In the genomic region with DNA sequence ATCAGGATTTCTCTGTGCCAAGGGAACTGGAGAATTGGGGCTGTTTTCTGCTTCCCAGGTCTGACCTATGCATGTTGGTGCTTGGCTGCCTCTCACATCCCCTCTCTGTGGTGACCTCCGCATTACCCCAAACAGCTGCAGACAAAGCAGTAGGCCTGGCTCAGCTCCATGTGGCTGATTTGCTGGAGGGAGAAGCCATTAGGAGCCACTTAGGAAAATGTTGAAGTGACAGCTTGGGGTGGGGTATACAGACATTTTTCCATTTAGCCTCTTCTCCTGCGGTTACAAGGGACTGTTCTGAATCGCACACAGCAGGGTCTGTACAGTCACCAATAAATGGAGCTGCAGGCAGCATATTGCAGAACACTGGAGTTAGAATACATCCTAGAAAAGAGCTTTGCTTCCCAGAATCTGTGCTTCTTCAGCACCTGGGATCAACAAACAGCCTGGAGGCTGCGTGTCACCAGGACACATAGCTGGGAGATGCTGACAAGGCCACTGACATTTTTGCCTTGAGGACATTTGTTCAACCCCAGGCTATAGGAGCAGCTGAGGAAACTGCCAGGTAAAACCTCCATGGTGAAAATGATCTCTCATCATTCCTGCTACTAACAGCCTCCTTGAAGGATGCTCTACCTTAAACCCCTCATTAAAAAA, we compare ENCODE assay signal across 17 cellular contexts.
DNase-seq lines count a peak whose midpoint lies in the region; FAIRE-seq and TF ChIP-seq lines count a peak whose summit lies in the region.
"Had no signal": no experiment of that assay in that cellular context is flagged by ENCODE, and none has a peak within 500 bp of the region (broad histone marks: within the 10 kb centered on the region; RNA-seq: fewer than 3 reads in every experiment).

No MANE protein-coding gene starts in this region.

- H3K36me3 ChIP-seq in astrocyte (ENCODE audit: insufficient read depth, low read length) (no peaks in the 10 kb centered on the region), trophoblast cell (ENCODE audit: control insufficient read depth in 1 of 2, insufficient read depth in 2 of 2, low read length in 2 of 2) (no peaks in the 10 kb centered on the region)
- H3K36me3 ChIP-seq: pancreas had no signal

- peaks cover 1% of the 10 kb centered on the region for H3K4me1 Mint-ChIP-seq in astrocyte (ENCODE audit: low read depth, unreplicated experiment)
- H3K4me1 Mint-ChIP-seq: H9 had no signal

- POLR2A ChIA-PET in GM10248 (lab: Yijun Ruan, JAX), result no interaction called here

- H4K12ac ChIP-seq in trophoblast cell (ENCODE audit: low read depth, low read length), result no peak overlapping the region

- H3K4me2 ChIP-seq in astrocyte (ENCODE audit: low read length), result no peak overlapping the region
- H3K4me2 ChIP-seq in trophoblast cell (ENCODE audit: low read length), result no peak overlapping the region

- no peak overlapping the region for H3K4ac ChIP-seq in trophoblast cell (ENCODE audit: low read depth, low read length)

- H3K27ac Mint-ChIP-seq in astrocyte (ENCODE audit: unreplicated experiment), result no peak overlapping the region
- H3K27ac Mint-ChIP-seq: activated CD8-positive, alpha-beta T cell treated with anti-CD3 and anti-CD28 coated beads for 36 hours; dendritic cell treated with granulocyte-macrophage colony-stimulating factor and Interleukin-4, amounts not matched to agents 40 ng/mL and 50 ng/mL, for 4 days; H9; stimulated activated naive CD8-positive, alpha-beta T cell treated with anti-CD3 and anti-CD28 coated beads, Interleukin-15, Interleukin-2, amounts not matched to agents 100 ng/mL and 50 ng/mL, for 24 hours had no signal

- H3K79me2 ChIP-seq in astrocyte (ENCODE audit: insufficient read depth, low read length) (no peaks in the 10 kb centered on the region), trophoblast cell (ENCODE audit: control insufficient read depth, insufficient read depth, low read length, poor library complexity) (no peaks in the 10 kb centered on the region)

- no peak overlapping the region for H2BK12ac ChIP-seq in trophoblast cell (ENCODE audit: low read length)

- H3K4me3 ChIP-seq in astrocyte (ENCODE audit: insufficient read depth, low read depth, low read length), result no peak overlapping the region
- no peak overlapping the region for H3K4me3 ChIP-seq in trophoblast cell (ENCODE audit: low read depth, low read length)
- H3K4me3 ChIP-seq: pancreas had no signal

- H3K23ac ChIP-seq in trophoblast cell (ENCODE audit: low read length), result no peak overlapping the region

- no peak overlapping the region for H4K8ac ChIP-seq in trophoblast cell (ENCODE audit: low read depth, low read length)

- no CpG with 5 or more reads among the region's 4 CpGs for WGBS in trophoblast cell (ENCODE audit: extremely low coverage, insufficient coverage, insufficient read length)

- no peaks in the 10 kb centered on the region for H3K9me3 ChIP-seq in astrocyte (ENCODE audit: insufficient read depth, low read depth, low read length)
- peaks cover 1% of the 10 kb centered on the region for H3K9me3 ChIP-seq in trophoblast cell (ENCODE audit: insufficient read depth, low read depth, low read length)
- H3K9me3 ChIP-seq: pancreas had no signal

- no peaks in the 10 kb centered on the region for H3K79me1 ChIP-seq in trophoblast cell (ENCODE audit: low read length)

- H3K27me3 ChIP-seq in astrocyte (ENCODE audit: insufficient read depth, low read length) (no peaks in the 10 kb centered on the region), trophoblast cell (ENCODE audit: insufficient read depth, low read length) (no peaks in the 10 kb centered on the region)
- H3K27me3 ChIP-seq: pancreas had no signal

- H3K18ac ChIP-seq in trophoblast cell (ENCODE audit: low read length), result no peak overlapping the region

- no peak overlapping the region for H2AK5ac ChIP-seq in trophoblast cell (ENCODE audit: low read length)

- H3K27ac ChIP-seq in astrocyte (ENCODE audit: low read depth, low read length) (no peak overlapping the region), trophoblast cell (ENCODE audit: low read depth, low read length) (no peak overlapping the region)
- H3K27ac ChIP-seq: pancreas, VCaP had no signal

- TF ChIP-seq CTCF in astrocyte (IDR thresholded peaks at IDR 0.05; ENCODE audit: insufficient read depth, low read depth, low read length), result no peak
- TF ChIP-seq CTCF in GM10248 (IDR thresholded peaks at IDR 0.05; ENCODE audit: control extremely low read depth, extremely low read depth, low read depth, missing control alignments), result no peak

- H2BK120ac ChIP-seq in trophoblast cell (ENCODE audit: insufficient read depth, low read length, poor library complexity), result no peak overlapping the region

- no peaks in the 10 kb centered on the region for H3K36me3 Mint-ChIP-seq in astrocyte (ENCODE audit: low read depth, unreplicated experiment)

- DNase-seq in NCI-H1105 treated with DMSO at 0.1 percent for 48 hours (lab: John Stamatoyannopoulos, UW) (peak; percentile 91), NCI-H2107 (lab: John Stamatoyannopoulos, UW) (peak; percentile 76), astrocyte (ENCODE audit: low read depth) (peak; percentile 16), trophoblast cell (peak; percentile 66 to 75), activated T-cell treated with anti-CD3 and anti-CD28 coated beads for 4 hours (no peak), GM10248 (ENCODE audit: extremely low spot score) (no peak), GF-D8 (lab: John Stamatoyannopoulos, UW) (no peak)
- DNase-seq: activated CD8-positive, alpha-beta T cell treated with anti-CD3 and anti-CD28 coated beads for 36 hours; activated effector memory CD4-positive, alpha-beta T cell treated with Interleukin-2 at 50 U/mL for 16 hours; H9; head of caudate nucleus; islet precursor cell; pancreas; PC-3 had no signal

- H3K9ac ChIP-seq in astrocyte (ENCODE audit: low read length) (no peak overlapping the region), trophoblast cell (ENCODE audit: low read length) (no peak overlapping the region)

- peaks cover 3% of the 10 kb centered on the region for H3K27me3 Mint-ChIP-seq in astrocyte (ENCODE audit: low read depth, unreplicated experiment)

- H4K91ac ChIP-seq in trophoblast cell (ENCODE audit: low read depth, low read length), result no peak overlapping the region

- no peaks in the 10 kb centered on the region for H4K20me1 ChIP-seq in astrocyte (ENCODE audit: insufficient read depth, low read length)

- H3K4me3 Mint-ChIP-seq in astrocyte (ENCODE audit: unreplicated experiment), result no peak overlapping the region
- H3K4me3 Mint-ChIP-seq: activated CD8-positive, alpha-beta T cell treated with anti-CD3 and anti-CD28 coated beads for 36 hours; dendritic cell treated with granulocyte-macrophage colony-stimulating factor and Interleukin-4, amounts not matched to agents 40 ng/mL and 50 ng/mL, for 4 days; H9; stimulated activated naive CD8-positive, alpha-beta T cell treated with anti-CD3 and anti-CD28 coated beads, Interleukin-15, Interleukin-2, amounts not matched to agents 100 ng/mL and 50 ng/mL, for 24 hours had no signal

- no peak for FAIRE-seq in astrocyte (lab: Jason Lieb, UNC)
- FAIRE-seq: pancreas had no signal

- no peaks in the 10 kb centered on the region for H3K9me3 Mint-ChIP-seq in astrocyte (ENCODE audit: unreplicated experiment)
- H3K9me3 Mint-ChIP-seq: activated CD8-positive, alpha-beta T cell treated with anti-CD3 and anti-CD28 coated beads for 36 hours; dendritic cell treated with granulocyte-macrophage colony-stimulating factor and Interleukin-4, amounts not matched to agents 40 ng/mL and 50 ng/mL, for 4 days; H9; stimulated activated naive CD8-positive, alpha-beta T cell treated with anti-CD3 and anti-CD28 coated beads, Interleukin-15, Interleukin-2, amounts not matched to agents 100 ng/mL and 50 ng/mL, for 24 hours had no signal

- H3K14ac ChIP-seq in trophoblast cell (ENCODE audit: low read length), result no peak overlapping the region

- H3K4me1 ChIP-seq in astrocyte (ENCODE audit: insufficient read depth, low read length) (no peaks in the 10 kb centered on the region), trophoblast cell (ENCODE audit: control insufficient read depth in 1 of 2, insufficient read depth in 2 of 2, low read length in 2 of 2) (peaks cover 0 to 4% of the 10 kb centered on the region in 2 experiments)
- H3K4me1 ChIP-seq: pancreas had no signal

- CTCF ChIA-PET in GM10248 (lab: Yijun Ruan, JAX), result interaction anchor here (1.1 kb wide), 1 partner anchor 12 kb away, joined by 4 read pairs; no protein-coding TSS in a partner anchor

- H2AFZ ChIP-seq in astrocyte (ENCODE audit: low read depth, low read length) (no peak overlapping the region), trophoblast cell (ENCODE audit: insufficient read depth, low read length, poor library complexity) (no peak overlapping the region)

- H2BK5ac ChIP-seq in trophoblast cell (ENCODE audit: low read depth, low read length, poor library complexity), result no peak overlapping the region

Comparison
In these comparisons a context has a peak if more than half of its experiments do, and no peak if none do; other contexts are left out.
1. DNase-seq: peak in NCI-H1105 treated with DMSO at 0.1 percent for 48 hours (single experiment), NCI-H2107 (single experiment), astrocyte (single experiment) and trophoblast cell (2 of 2); none in activated T-cell treated with anti-CD3 and anti-CD28 coated beads for 4 hours (single experiment), GM10248 (single experiment) and GF-D8 (single experiment).